ENCODE assay signal across 8 cellular contexts in genomic region chr2:237558918-237559645, GRCh38. TPM values are rescaled to one million over a fixed set of nuclear protein-coding genes. Genes with fewer than 3 reads are reported as not detected.
A peak's percentile ranks its signal among the peaks of the same experiment; 100 is the strongest.
DNase-seq lines count a peak whose midpoint lies in the region; ATAC-seq and TF ChIP-seq lines count a peak whose summit lies in the region.

No MANE protein-coding gene starts in this region.

- H3K36me3 ChIP-seq in BLaER1 (no peaks in the 10 kb centered on the region), breast epithelium (no peaks in the 10 kb centered on the region), mucosa of descending colon (ENCODE audit: low read depth) (no peaks in the 10 kb centered on the region), brain microvascular endothelial cell (replicated peaks) (peaks cover 27% of the 10 kb centered on the region)

- H3K27me3 ChIP-seq in BLaER1 (no peaks in the 10 kb centered on the region), breast epithelium (no peaks in the 10 kb centered on the region), brain microvascular endothelial cell (replicated peaks) (no peaks in the 10 kb centered on the region)

- peaks cover 8% of the 10 kb centered on the region for H3K4me1 ChIP-seq in BLaER1
- H3K4me1 ChIP-seq in breast epithelium: peaks cover 0 to 10% of the 10 kb centered on the region in 2 donors
- no peaks in the 10 kb centered on the region for H3K4me1 ChIP-seq in mucosa of descending colon (ENCODE audit: low read depth)

- H3K4me3 ChIP-seq in BLaER1: no peak overlapping the region
- H3K4me3 ChIP-seq in breast epithelium: peak overlapping the region in 1 of 3 donors; percentile 43
- H3K4me3 ChIP-seq in mucosa of descending colon: no peak overlapping the region
- no peak overlapping the region for H3K4me3 ChIP-seq in brain microvascular endothelial cell (ENCODE audit: low read depth, low read length)

- DNase-seq in NCI-H2029 treated with DMSO at 0.1 percent for 48 hours (lab: John Stamatoyannopoulos, UW): peak; percentile 37
- DNase-seq in breast epithelium (ENCODE audit: low spot score in 2 of 2): peak; percentile 69 to 76
- peak in 2 of 3 donors; percentile 52 to 55 for DNase-seq in mucosa of descending colon
- no peak for DNase-seq in C1 segment of cervical spinal cord (lab: John Stamatoyannopoulos, UW)
- no peak for DNase-seq in activated naive CD4-positive, alpha-beta T cell (lab: John Stamatoyannopoulos, UW)
- no peak for DNase-seq in brain microvascular endothelial cell
- no peak for DNase-seq in HPDE6-E6E7 (ENCODE audit: extremely low spot score)

- H3K9ac ChIP-seq in BLaER1: no peak overlapping the region

- in situ Hi-C loops in brain microvascular endothelial cell (cut with HindIII; ENCODE audit: low pct_ligation_motif_present, low sequenced_read_pairs): no loop called here

- intact Hi-C loops in breast epithelium (cut with DNase I; ENCODE audit: low total_unique reads) (no loop called here), mucosa of descending colon (cut with DNase I, micrococcal nuclease) (no loop called here)

- TF ChIP-seq CTCF in breast epithelium (IDR thresholded peaks at IDR 0.05): no peak
- TF ChIP-seq CTCF in mucosa of descending colon (IDR thresholded peaks at IDR 0.05): no peak
- no peak for TF ChIP-seq CTCF in brain microvascular endothelial cell (IDR thresholded peaks at IDR 0.05; ENCODE audit: low read depth, low read length, missing control alignments)

- ATAC-seq in mucosa of descending colon: no peak

- H3K9me3 ChIP-seq in BLaER1 (peaks cover 23% of the 10 kb centered on the region), breast epithelium (peaks cover 3 to 11% of the 10 kb centered on the region in 2 donors), mucosa of descending colon (peaks cover 10% of the 10 kb centered on the region)

- TF ChIP-seq POLR2A in breast epithelium (IDR thresholded peaks at IDR 0.05): no peak

- peak overlapping the region; percentile 28; the same call in 1 of the 2 replicates for H3K4me2 ChIP-seq in BLaER1

- H4K20me1 ChIP-seq in BLaER1: no peaks in the 10 kb centered on the region

- no peak overlapping the region for H3K27ac ChIP-seq in BLaER1
- H3K27ac ChIP-seq in breast epithelium: peak overlapping the region; percentile 60 to 82
- H3K27ac ChIP-seq in brain microvascular endothelial cell: no peak overlapping the region

RNA-seq across cellular contexts. Expression of gene PRLH, which starts 7.3 kb away (rescaled TPM):
- total RNA-seq in breast epithelium (not detected), mucosa of descending colon (not detected)

RNA-seq across cellular contexts. Expression of gene RAB17, which starts 31.5 kb away (rescaled TPM):
- total RNA-seq in breast epithelium (10 to 100 TPM in 2 of 3 donors, not detected in 1; 39.7 to 43.9 TPM), mucosa of descending colon (10 to 100 TPM; 25.8 to 95.2 (median 62.8) TPM)

Comparison
In these comparisons a context has a peak if more than half of its experiments do, and no peak if none do; other contexts are left out.
1. H3K27ac ChIP-seq: peak in breast epithelium (2 of 2); none in BLaER1 (single experiment) and brain microvascular endothelial cell (single experiment).
2. DNase-seq: peak in NCI-H2029 treated with DMSO at 0.1 percent for 48 hours (single experiment), breast epithelium (2 of 2) and mucosa of descending colon (2 of 3); none in C1 segment of cervical spinal cord (0 of 14), activated naive CD4-positive, alpha-beta T cell (0 of 4), brain microvascular endothelial cell (single experiment) and HPDE6-E6E7 (single experiment).